Comparison of ENCODE assay signal across 1 cellular context in the genomic region with DNA sequence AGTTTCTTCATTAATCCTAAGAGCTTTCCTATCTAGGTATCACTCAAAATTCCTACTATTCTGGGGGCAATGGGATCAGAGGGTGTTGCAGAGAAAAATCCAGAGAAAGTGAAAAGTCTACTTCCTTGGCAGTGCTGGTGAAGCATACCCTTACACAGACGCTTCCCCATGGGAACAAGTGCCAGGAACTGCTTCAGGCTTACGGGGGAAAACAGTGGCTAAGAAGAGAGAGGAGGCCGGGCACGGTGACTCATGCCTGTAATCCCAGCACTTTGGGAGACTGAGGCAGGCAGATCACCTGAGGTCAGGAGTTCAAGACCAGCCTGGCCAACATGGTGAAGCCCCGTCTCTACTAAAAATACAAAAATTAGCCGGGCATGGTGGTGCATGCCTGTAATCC.
TF ChIP-seq lines count a peak whose summit lies in the region.

No MANE protein-coding gene starts in this region.

TF ChIP-seq in K562, 482 proteins besides CTCF, POLR2A, EP300 and RAD21:
- peak; percentile 24; the same call in 1 of the 2 replicates for TF ChIP-seq BCOR (IDR thresholded peaks at IDR 0.05)
